16 cellular contexts compared by ENCODE assay signal in the genomic region with DNA sequence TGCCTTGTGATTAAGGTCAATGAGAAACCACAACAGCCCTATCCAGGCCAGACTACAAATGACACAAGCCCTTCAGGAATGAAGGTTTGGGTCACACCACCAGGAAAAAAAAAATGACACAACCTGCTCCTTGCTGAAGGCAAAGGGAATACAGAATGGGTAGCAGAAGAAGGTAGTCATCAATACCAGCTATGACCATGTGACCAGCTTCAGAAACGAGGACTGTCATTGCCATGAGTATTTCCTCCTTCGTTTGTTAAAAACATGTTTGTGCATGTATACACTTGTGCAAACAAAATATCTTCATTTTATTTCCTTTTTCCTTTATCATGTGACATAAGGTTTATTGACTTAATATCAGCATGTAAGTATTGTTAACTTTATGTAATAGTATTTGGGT.
DNase-seq lines count a peak whose midpoint lies in the region; ATAC-seq lines count a peak whose summit lies in the region.
"Had no signal": no experiment of that assay in that cellular context is flagged by ENCODE, and none has a peak within 500 bp of the region (broad histone marks: within the 10 kb centered on the region; RNA-seq: fewer than 3 reads in every experiment).

No MANE protein-coding gene starts in this region.

- ATAC-seq in HG02610 (IDR thresholded peaks at IDR 0.05; ENCODE audit: unreplicated experiment), result no peak
- ATAC-seq: A549; CD8-positive, alpha-beta T cell had no signal

- peak; percentile 45 for DNase-seq in DMS53 (lab: John Stamatoyannopoulos, UW)
- no peak for DNase-seq in DMS53 treated with DMSO at 0.1 percent for 48 hours (lab: John Stamatoyannopoulos, UW; ENCODE audit: unreplicated experiment)
- DNase-seq in epithelial cell of prostate (ENCODE audit: low read depth, low spot score), result peak; percentile 45
- no peak for DNase-seq in T-helper 2 cell
- DNase-seq: AML-193; Caco-2; Calu3; CD4-positive, alpha-beta T cell; CD8-positive, alpha-beta T cell; DMS79 treated with DMSO at 0.1 percent for 48 hours; GF-D8 had no signal

- peak overlapping the region; percentile 19 for H3K27ac ChIP-seq in epithelial cell of prostate
- H3K27ac ChIP-seq: 22Rv1; A549; BLaER1 treated with 17β-estradiol and CSF1 and Interleukin-3, amounts not matched to agents 10 nM and 100 nM; C4-2B had no signal

Comparison
In these comparisons a context has a peak if more than half of its experiments do, and no peak if none do; other contexts are left out.
1. DNase-seq: peak in DMS53 (single experiment) and epithelial cell of prostate (single experiment); none in DMS53 treated with DMSO at 0.1 percent for 48 hours (single experiment) and T-helper 2 cell (0 of 5).